Comparison of ENCODE assay signal across 8 cellular contexts in genomic region chr15:70763950-70764730, GRCh38. TPM values are rescaled to one million over a fixed set of nuclear protein-coding genes. Genes with fewer than 3 reads are reported as not detected.
A peak's percentile ranks its signal among the peaks of the same experiment; 100 is the strongest.
DNase-seq lines count a peak whose midpoint lies in the region; ATAC-seq, FAIRE-seq and TF ChIP-seq lines count a peak whose summit lies in the region.

No MANE protein-coding gene starts in this region.

- no peaks in the 10 kb centered on the region for H3K9me3 ChIP-seq in ascending aorta
- H3K9me3 ChIP-seq in HepG2 (ENCODE audit: low read length): no peaks in the 10 kb centered on the region
- H3K9me3 ChIP-seq in thymus (ENCODE audit: control insufficient read depth): no peaks in the 10 kb centered on the region

- no peak for FAIRE-seq in HepG2 (lab: Jason Lieb, UNC)

- DNase-seq in activated CD8-positive, alpha-beta memory T cell treated with anti-CD3 and anti-CD28 coated beads, Interleukin-2, amount 10 ng/mL, durations not matched to agents 7 days and 5 days: no peak
- DNase-seq in activated CD8-positive, alpha-beta memory T cell treated with anti-CD3 and anti-CD28 coated beads, Interleukin-2, amount 50 U/mL, for 48 hours: no peak
- DNase-seq in ascending aorta (ENCODE audit: low spot score in 2 of 2): no peak
- DNase-seq in HepG2 (ENCODE audit: low spot score): no peak
- no peak for DNase-seq in kidney glomerular epithelial cell (lab: John Stamatoyannopoulos, UW)
- no peak for DNase-seq in NCI-H1694 treated with DMSO at 0.1 percent for 48 hours (lab: John Stamatoyannopoulos, UW)

- no TSS peak for BruUV-seq in HepG2 (replicated peaks; lab: Mats Ljungman, UMichigan)

- TF ChIP-seq EP300 in HepG2 (IDR thresholded peaks at IDR 0.05; ENCODE audit: low read depth in 2 of 2, low read length in 2 of 2): no peak
- no peak for TF ChIP-seq EP300 in HepG2 (CRISPR knock-in tag; IDR thresholded peaks at IDR 0.05; ENCODE audit: borderline replicate concordance)

- H4K20me1 ChIP-seq in HepG2 (ENCODE audit: insufficient read depth, low read length): no peaks in the 10 kb centered on the region

- H3K4me1 ChIP-seq in ascending aorta (peaks cover 6 to 23% of the 10 kb centered on the region in 2 donors), HepG2 (ENCODE audit: insufficient read depth, low read length) (peaks cover 57% of the 10 kb centered on the region), thymus (ENCODE audit: control insufficient read depth, insufficient read depth, low read length) (peaks cover 3% of the 10 kb centered on the region)

- peak overlapping the region; percentile 90 for H3K4me2 ChIP-seq in HepG2 (ENCODE audit: low read depth, low read length)

- POLR2A ChIA-PET in HepG2 (lab: Yijun Ruan, JAX): interaction anchor here (0.7 to 1.3 kb wide), 6 partner anchors 13 to 1311 kb away, joined by 3 read pairs; partner anchors contain the start of gene RPLP1

- peaks cover 4% of the 10 kb centered on the region for H3K36me3 Mint-ChIP-seq in activated CD8-positive, alpha-beta memory T cell treated with anti-CD3 and anti-CD28 coated beads, Interleukin-2, amount 10 ng/mL, durations not matched to agents 7 days and 5 days

- H3K79me2 ChIP-seq in HepG2 (ENCODE audit: insufficient read depth, low read length): peaks cover 29% of the 10 kb centered on the region

- TF ChIP-seq POLR2A in HepG2 (IDR thresholded peaks at IDR 0.05; ENCODE audit: insufficient read depth in 1 of 2, low read depth in 2 of 2, low read length in 2 of 2): no peak

- H3K36me3 ChIP-seq in ascending aorta: no peaks in the 10 kb centered on the region
- no peaks in the 10 kb centered on the region for H3K36me3 ChIP-seq in HepG2 (replicated peaks in 1 of 2; ENCODE audit: control insufficient read depth in 1 of 2, insufficient read depth in 2 of 2, low read length in 2 of 2)
- H3K36me3 ChIP-seq in thymus (ENCODE audit: control insufficient read depth, insufficient read depth): no peaks in the 10 kb centered on the region

- H3K9ac ChIP-seq in HepG2 (ENCODE audit: insufficient read depth, low read depth, low read length): peak overlapping the region; percentile 75

- 14% methylated on average over 17 of the region's 17 CpGs for WGBS in HepG2 (ENCODE audit: low lambda C conversion rate)
- 20% methylated on average over 17 of the region's 17 CpGs for WGBS in thymus

- peak overlapping the region; percentile 85 for H2AFZ ChIP-seq in HepG2 (ENCODE audit: low read length)

- no peak for ATAC-seq in activated CD8-positive, alpha-beta memory T cell treated with anti-CD3 and anti-CD28 coated beads, Interleukin-2, amount 10 ng/mL, durations not matched to agents 7 days and 5 days
- ATAC-seq in HepG2 (no peak), HG03432 (IDR thresholded peaks at IDR 0.05; ENCODE audit: unreplicated experiment) (no peak)

- intact Hi-C loops in ascending aorta (cut with DNase I) (loop anchor here (2.0 to 5.0 kb wide), 4 partner anchors 33 to 93 kb away; no protein-coding TSS in a partner anchor), HepG2 (cut with micrococcal nuclease; ENCODE audit: unreplicated experiment) (no loop called here)

- TF ChIP-seq RAD21 in HepG2 (CRISPR knock-in tag; IDR thresholded peaks at IDR 0.05): no peak

- in situ Hi-C loops in HepG2 (cut with HindIII; ENCODE audit: extremely low pct_ligation_motif_present, low pct_unique_long_range_greater_than_20kb): no loop called here

- peak overlapping the region; percentile 99 for H3K27ac ChIP-seq in ascending aorta
- H3K27ac ChIP-seq in HepG2 (ENCODE audit: extremely low read length, insufficient read depth, low read length): peak overlapping the region; percentile 52
- no peak overlapping the region for H3K27ac ChIP-seq in thymus (ENCODE audit: low read depth)

- TF ChIP-seq CTCF in ascending aorta (IDR thresholded peaks at IDR 0.05): no peak
- TF ChIP-seq CTCF in HepG2 (CRISPR knock-in tag; IDR thresholded peaks at IDR 0.05): no peak

- peak overlapping the region; percentile 76 for H3K4me3 Mint-ChIP-seq in activated CD8-positive, alpha-beta memory T cell treated with anti-CD3 and anti-CD28 coated beads, Interleukin-2, amount 10 ng/mL, durations not matched to agents 7 days and 5 days

- CTCF ChIA-PET in activated CD8-positive, alpha-beta memory T cell treated with anti-CD3 and anti-CD28 coated beads, Interleukin-2, amount 10 ng/mL, durations not matched to agents 7 days and 5 days (lab: Charles Lee): no interaction called here
- CTCF ChIA-PET in HepG2 (lab: Yijun Ruan, JAX; ENCODE audit: low intra/inter-chr PET ratio, low total read pairs): no interaction called here

- H3K9me3 Mint-ChIP-seq in activated CD8-positive, alpha-beta memory T cell treated with anti-CD3 and anti-CD28 coated beads, Interleukin-2, amount 10 ng/mL, durations not matched to agents 7 days and 5 days (ENCODE audit: low read depth): no peaks in the 10 kb centered on the region

- H3K27me3 ChIP-seq in ascending aorta: no peaks in the 10 kb centered on the region
- peaks cover 0 to 5% of the 10 kb centered on the region in 2 experiments; a peak in 2 of 5 replicates for H3K27me3 ChIP-seq in HepG2 (ENCODE audit: control insufficient read depth in 1 of 2, insufficient read depth in 2 of 2, low read length in 2 of 2)
- H3K27me3 ChIP-seq in thymus (ENCODE audit: control insufficient read depth, insufficient read depth): peaks cover 26% of the 10 kb centered on the region

- peaks cover 58% of the 10 kb centered on the region for H3K27me3 Mint-ChIP-seq in activated CD8-positive, alpha-beta memory T cell treated with anti-CD3 and anti-CD28 coated beads, Interleukin-2, amount 10 ng/mL, durations not matched to agents 7 days and 5 days

- H3K4me3 ChIP-seq in ascending aorta: peak overlapping the region; percentile 87 to 99
- peak overlapping the region; percentile 82 to 89 (median 88) for H3K4me3 ChIP-seq in HepG2 (replicated peaks in 1 of 3; ENCODE audit: insufficient read depth in 1 of 3, low read depth in 2 of 3, low read length in 3 of 3)
- H3K4me3 ChIP-seq in thymus (ENCODE audit: low read length): peak overlapping the region; percentile 48

- H3K27ac Mint-ChIP-seq in activated CD8-positive, alpha-beta memory T cell treated with anti-CD3 and anti-CD28 coated beads, Interleukin-2, amount 10 ng/mL, durations not matched to agents 7 days and 5 days: no peak overlapping the region

- H3K4me1 Mint-ChIP-seq in activated CD8-positive, alpha-beta memory T cell treated with anti-CD3 and anti-CD28 coated beads, Interleukin-2, amount 10 ng/mL, durations not matched to agents 7 days and 5 days: peaks cover 18% of the 10 kb centered on the region

TF ChIP-seq in HepG2, 621 proteins besides CTCF, POLR2A, EP300 and RAD21:
- TF ChIP-seq MAFF (IDR thresholded peaks at IDR 0.05; ENCODE audit: low read depth, low read length) (peak; percentile 82), YEATS4 (CRISPR knock-in tag; IDR thresholded peaks at IDR 0.05; ENCODE audit: borderline replicate concordance) (no peak), MAFK (conservative IDR thresholded peaks at IDR 0.05 in 1 of 2, IDR thresholded peaks at IDR 0.05 in 1 of 2; ENCODE audit: low read length in 2 of 2) (peak; percentile 83 to 86), ZNF24 (IDR thresholded peaks at IDR 0.05) (no peak)

RNA-seq across cellular contexts. Expression of gene UACA, which starts 0.8 kb away (rescaled TPM):
- 1 to 10 TPM in 1 of 2 experiments, under 1 TPM in 1; 0.61 to 1.0 TPM for total RNA-seq in activated CD8-positive, alpha-beta memory T cell treated with anti-CD3 and anti-CD28 coated beads, Interleukin-2, amount 10 ng/mL, durations not matched to agents 7 days and 5 days
- total RNA-seq in ascending aorta: 34.0 TPM
- 17.8 and 22.1 TPM in 2 replicates for total RNA-seq in HepG2 (2016; rRNA removed; fragmentation: Illumina TruSeq; extraction: Trizol)
- total RNA-seq in HepG2 (2016; cell fraction: cytosol; rRNA removed; fragmentation: Illumina TruSeq; extraction: Trizol; ENCODE audit: low read depth): 14.4 and 18.1 TPM in 2 replicates
- 19.7 and 21.3 TPM in 2 replicates for total RNA-seq in HepG2 (2016; cell fraction: insoluble cytoplasmic fraction; rRNA removed; fragmentation: Illumina TruSeq; extraction: Trizol)
- 7.7 and 8.4 TPM in 2 replicates for total RNA-seq in HepG2 (2016; cell fraction: membrane; rRNA removed; fragmentation: Illumina TruSeq; extraction: Trizol)
- total RNA-seq in HepG2 (2016; cell fraction: nucleus; rRNA removed; fragmentation: Illumina TruSeq; extraction: Trizol): 36.5 and 36.9 TPM in 2 replicates
- 33.5 and 39.2 TPM in 2 replicates for polyA plus RNA-seq in HepG2 (2011; rRNA removed)
- 12.5 and 15.3 TPM in 2 replicates for polyA plus RNA-seq in HepG2 (2011; cell fraction: cytosol; rRNA removed)
- polyA plus RNA-seq in HepG2 (2011; cell fraction: nucleus; rRNA removed): 35.7 and 38.2 TPM in 2 replicates
- 27.2 and 36.9 TPM in 2 replicates for polyA plus RNA-seq in HepG2 (2012)
- polyA plus RNA-seq in HepG2 (2016; cell fraction: cytosol; fragmentation: Illumina TruSeq; extraction: Trizol; ENCODE audit: low read depth): 0.66 and 0.80 TPM in 2 replicates
- polyA plus RNA-seq in HepG2 (2016; cell fraction: insoluble cytoplasmic fraction; fragmentation: Illumina TruSeq; extraction: Trizol; ENCODE audit: low read depth): 10.1 and 14.0 TPM in 2 replicates
- polyA plus RNA-seq in HepG2 (2016; cell fraction: membrane; fragmentation: Illumina TruSeq; extraction: Trizol; ENCODE audit: low read depth): 2.0 TPM in 2 replicates
- polyA plus RNA-seq in HepG2 (2016; cell fraction: nucleus; fragmentation: Illumina TruSeq; extraction: Trizol; ENCODE audit: insufficient read depth, low read depth): 40.1 and 43.4 TPM in 2 replicates
- polyA minus RNA-seq in HepG2 (2011; rRNA and poly(A)+ RNA removed; ENCODE audit: low replicate concordance): 60.8 and 71.4 TPM in 2 replicates
- polyA minus RNA-seq in HepG2 (2011; cell fraction: cytosol; rRNA and poly(A)+ RNA removed): 20.9 and 27.9 TPM in 2 replicates
- 93.1 and 97.1 TPM in 2 replicates for polyA minus RNA-seq in HepG2 (2011; cell fraction: nucleus; rRNA and poly(A)+ RNA removed)
- polyA plus RNA-seq in thymus: 23.8 TPM

Comparison
In these comparisons a context has a peak if more than half of its experiments do, and no peak if none do; other contexts are left out.
1. RNA of gene UACA, which starts 0.8 kb away (total RNA-seq): 34.0 TPM in ascending aorta (single experiment) and 7.7 to 36.9 TPM in HepG2; 0.61 to 1.0 TPM in activated CD8-positive, alpha-beta memory T cell treated with anti-CD3 and anti-CD28 coated beads, Interleukin-2, amount 10 ng/mL, durations not matched to agents 7 days and 5 days; every median in the first group is over 4 times any median in the second.
2. Peak in every context shown above with its lines, with median percentiles within 50 percentile points of each other: H3K4me3 ChIP-seq.